Comparison of ENCODE assay signal across 16 cellular contexts in the genomic region with DNA sequence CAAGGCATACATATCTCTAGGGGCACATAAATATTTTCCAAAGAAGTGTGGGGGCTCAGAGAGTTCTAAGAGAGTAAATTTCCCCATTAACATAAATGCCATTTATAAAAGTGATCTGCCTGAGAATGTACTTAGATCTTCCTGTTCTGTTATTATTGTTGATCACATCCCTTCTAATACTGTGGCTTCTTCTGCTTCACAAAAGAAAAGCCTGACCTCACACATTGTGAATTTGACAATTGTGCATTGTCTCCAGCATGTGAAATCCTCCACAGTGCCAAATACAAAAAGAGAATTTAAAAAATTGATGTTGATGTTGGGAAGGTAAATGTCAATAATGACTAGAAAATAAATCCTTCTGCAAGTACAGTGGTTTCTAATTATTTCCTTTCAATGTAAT.
DNase-seq lines count a peak whose midpoint lies in the region; ATAC-seq and TF ChIP-seq lines count a peak whose summit lies in the region.
"Had no signal": no experiment of that assay in that cellular context is flagged by ENCODE, and none has a peak within 500 bp of the region (broad histone marks: within the 10 kb centered on the region; RNA-seq: fewer than 3 reads in every experiment).

No MANE protein-coding gene starts in this region.

- CTCF ChIA-PET in WTC11 (lab: Charles Lee) = no interaction called here

- H3K27ac Mint-ChIP-seq in WTC11 (0 out of 2 replicates have a peak overlapping the region, but pooled peaks have one; percentile 30), endothelial cell (ENCODE audit: unreplicated experiment) (peak overlapping the region; percentile 20)
- H3K27ac Mint-ChIP-seq: B cell; CD4-positive, alpha-beta memory T cell had no signal

- POLR2A ChIA-PET in WTC11 (lab: Charles Lee) = no interaction called here

- H3K27me3 Mint-ChIP-seq in WTC11 (ENCODE audit: low read depth) (peaks cover 4% of the 10 kb centered on the region), endothelial cell (ENCODE audit: unreplicated experiment) (no peaks in the 10 kb centered on the region)
- H3K27me3 Mint-ChIP-seq: B cell; CD4-positive, alpha-beta memory T cell had no signal

- H3K4me3 Mint-ChIP-seq in WTC11 = no peak overlapping the region
- no peak overlapping the region for H3K4me3 Mint-ChIP-seq in endothelial cell (ENCODE audit: unreplicated experiment)
- H3K4me3 Mint-ChIP-seq: B cell; CD4-positive, alpha-beta memory T cell had no signal

- ATAC-seq in WTC11 (no peak), GM18519 (IDR thresholded peaks at IDR 0.05; ENCODE audit: low FRiP score, unreplicated experiment) (no peak), GM19395 (IDR thresholded peaks at IDR 0.05; ENCODE audit: unreplicated experiment) (no peak)
- ATAC-seq: HepG2 had no signal

- peaks cover 13% of the 10 kb centered on the region for H3K4me1 Mint-ChIP-seq in WTC11
- no peaks in the 10 kb centered on the region for H3K4me1 Mint-ChIP-seq in endothelial cell (ENCODE audit: unreplicated experiment)
- H3K4me1 Mint-ChIP-seq: B cell; CD4-positive, alpha-beta memory T cell had no signal

- no peak for DNase-seq in WTC11 (ENCODE audit: low spot score)
- no peak for DNase-seq in endothelial cell (ENCODE audit: low spot score)
- peak; percentile 46 for DNase-seq in pons (ENCODE audit: low spot score)
- DNase-seq in stimulated activated CD4-positive, alpha-beta T cell treated with anti-CD3 and anti-CD28 coated beads, Interleukin-4, amount 100 ng/mL, for 4 hours = no peak
- no peak for DNase-seq in iPS-NIHi7 (ENCODE audit: extremely low spot score)
- DNase-seq: C1 segment of cervical spinal cord; CD4-positive, alpha-beta memory T cell; COR-L47; DMS153; DMS79 treated with DMSO at 0.1 percent for 48 hours; EL; GOT3 had no signal

- H3K9me3 Mint-ChIP-seq in WTC11 = peaks cover 41% of the 10 kb centered on the region
- peaks cover 13% of the 10 kb centered on the region for H3K9me3 Mint-ChIP-seq in endothelial cell (ENCODE audit: unreplicated experiment)

- H3K36me3 Mint-ChIP-seq in WTC11 (peaks cover 36% of the 10 kb centered on the region), endothelial cell (ENCODE audit: low read depth, unreplicated experiment) (peaks cover 9% of the 10 kb centered on the region)
- H3K36me3 Mint-ChIP-seq: CD4-positive, alpha-beta memory T cell had no signal

- TF ChIP-seq CTCF in WTC11 (IDR thresholded peaks at IDR 0.05) = no peak
- no peak for TF ChIP-seq CTCF in endothelial cell (IDR thresholded peaks at IDR 0.05; ENCODE audit: unreplicated experiment)

TF ChIP-seq in WTC11, 78 proteins besides CTCF, POLR2A, EP300 and RAD21:
- no peak for TF ChIP-seq JAZF1 (CRISPR knock-in tag; IDR thresholded peaks at IDR 0.05)
- TF ChIP-seq SMAD3 (CRISPR knock-in tag; IDR thresholded peaks at IDR 0.05; ENCODE audit: borderline replicate concordance) = no peak
- TF ChIP-seq, protein P1, sequence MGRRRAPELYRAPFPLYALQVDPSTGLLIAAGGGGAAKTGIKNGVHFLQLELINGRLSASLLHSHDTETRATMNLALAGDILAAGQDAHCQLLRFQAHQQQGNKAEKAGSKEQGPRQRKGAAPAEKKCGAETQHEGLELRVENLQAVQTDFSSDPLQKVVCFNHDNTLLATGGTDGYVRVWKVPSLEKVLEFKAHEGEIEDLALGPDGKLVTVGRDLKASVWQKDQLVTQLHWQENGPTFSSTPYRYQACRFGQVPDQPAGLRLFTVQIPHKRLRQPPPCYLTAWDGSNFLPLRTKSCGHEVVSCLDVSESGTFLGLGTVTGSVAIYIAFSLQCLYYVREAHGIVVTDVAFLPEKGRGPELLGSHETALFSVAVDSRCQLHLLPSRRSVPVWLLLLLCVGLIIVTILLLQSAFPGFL (CRISPR knock-in tag; IDR thresholded peaks at IDR 0.05; ENCODE audit: borderline replicate concordance) = no peak
